In genomic region chr2:68060652-68061051, GRCh38 we compare ENCODE assay signal across 21 cellular contexts. TPM values are rescaled to one million over a fixed set of nuclear protein-coding genes. Genes with fewer than 3 reads are reported as not detected.
DNase-seq lines count a peak whose midpoint lies in the region; ATAC-seq and TF ChIP-seq lines count a peak whose summit lies in the region.
"Had no signal": no experiment of that assay in that cellular context is flagged by ENCODE, and none has a peak within 500 bp of the region (broad histone marks: within the 10 kb centered on the region; RNA-seq: fewer than 3 reads in every experiment).

No MANE protein-coding gene starts in this region.

- H3K36me3 ChIP-seq in SK-N-SH (replicated peaks in 1 of 2; ENCODE audit: control insufficient read depth in 1 of 2, insufficient read depth in 2 of 2, low read length in 1 of 2) = peaks cover 4 to 6% of the 10 kb centered on the region in 2 experiments
- H3K36me3 ChIP-seq in PC-9 (ENCODE audit: low read depth) = no peaks in the 10 kb centered on the region
- no peaks in the 10 kb centered on the region for H3K36me3 ChIP-seq in smooth muscle cell (ENCODE audit: low read depth)
- H3K36me3 ChIP-seq in tibial nerve = no peaks in the 10 kb centered on the region
- H3K36me3 ChIP-seq: cardiac muscle cell, left lung, sigmoid colon, suprapubic skin had no signal

- POLR2A ChIA-PET in SK-N-SH (lab: Yijun Ruan, JAX) = no interaction called here
- POLR2A ChIA-PET in PC-9 (lab: Charles Lee; ENCODE audit: unreplicated experiment) = no interaction called here

- H3K4me2 ChIP-seq in SK-N-SH = peak overlapping the region; percentile 88
- H3K4me2 ChIP-seq in PC-9 = 0 out of 2 replicates have a peak overlapping the region, but pooled peaks have one; percentile 6
- H3K4me2 ChIP-seq in smooth muscle cell = peak overlapping the region; percentile 96

- BruUV-seq in PC-9 (replicated peaks; lab: Mats Ljungman, UMichigan) = no TSS peak

- H3K4me1 ChIP-seq in SK-N-SH (ENCODE audit: control insufficient read depth in 1 of 2, insufficient read depth in 2 of 2, low read depth in 1 of 2, low read length in 1 of 2) (peaks cover 7 to 11% of the 10 kb centered on the region in 2 experiments; a peak in 3 of 4 replicates), PC-9 (replicated peaks; ENCODE audit: insufficient read depth) (peaks cover 10% of the 10 kb centered on the region), smooth muscle cell (ENCODE audit: low read depth) (peaks cover 24% of the 10 kb centered on the region), tibial nerve (peaks cover 0 to 67% (median 26%) of the 10 kb centered on the region in 4 donors)

- TF ChIP-seq EP300 in SK-N-SH (IDR thresholded peaks at IDR 0.05; ENCODE audit: borderline replicate concordance in 1 of 2, low read depth in 1 of 2, low read length in 1 of 2) (no peak), tibial nerve (IDR thresholded peaks at IDR 0.05) (no peak)

- H3K9ac ChIP-seq in SK-N-SH = peak overlapping the region; percentile 98; the same call in 1 of the 2 replicates
- H3K9ac ChIP-seq in smooth muscle cell (ENCODE audit: low read depth) = no peak overlapping the region

- H3K4me3 ChIP-seq in SK-N-SH (ENCODE audit: low read depth in 2 of 2, low read length in 1 of 2) (peak overlapping the region; percentile 84 to 96; a peak in 2 of 4 replicates), PC-9 (no peak overlapping the region), fibroblast of mammary gland (ENCODE audit: control insufficient read depth, low read depth, low read length) (no peak overlapping the region), smooth muscle cell (peak overlapping the region; percentile 83), tibial nerve (no peak overlapping the region)
- H3K4me3 ChIP-seq: cardiac muscle cell, left lung, sigmoid colon had no signal

- DNase-seq in SK-N-SH (no peak), PC-9 (no peak), fibroblast of mammary gland (ENCODE audit: low read depth) (peak; percentile 36), smooth muscle cell (lab: John Stamatoyannopoulos, UW; ENCODE audit: unreplicated experiment) (no peak), G401 (ENCODE audit: low spot score) (no peak), tibial nerve (ENCODE audit: low spot score in 2 of 2) (no peak)
- DNase-seq: activated B cell treated with CpG ODN at 0.5 μM for 24 hours; activated CD4-positive, alpha-beta memory T cell treated with anti-CD3 and anti-CD28 coated beads, Interleukin-2, amount 10 ng/mL, durations not matched to agents 7 days and 5 days; AML-193; amygdala; Calu3; left lung; NCI-H1417; NCI-H446; NK-92 treated with Interleukin-12 subunit alpha and Interleukin-12 subunit beta, amount 100 ng/mL, for 24 hours; sigmoid colon had no signal

- H3F3A ChIP-seq in SK-N-SH (replicated peaks; ENCODE audit: insufficient read depth) = peaks cover 11% of the 10 kb centered on the region
- H3F3A ChIP-seq in PC-9 (ENCODE audit: insufficient read depth, low read depth) = no peaks in the 10 kb centered on the region
- no peaks in the 10 kb centered on the region for H3F3A ChIP-seq in smooth muscle cell (ENCODE audit: low read depth)

- in situ Hi-C loops in G401 (cut with HindIII; ENCODE audit: low sequenced_read_pairs) = no loop called here

- no peak for TF ChIP-seq CTCF in SK-N-SH (IDR thresholded peaks at IDR 0.05)
- no peak for TF ChIP-seq CTCF in PC-9 (conservative IDR thresholded peaks at IDR 0.05)
- no peak for TF ChIP-seq CTCF in fibroblast of mammary gland (conservative IDR thresholded peaks at IDR 0.05; ENCODE audit: control insufficient read depth, insufficient read depth, low read depth, low read length)
- no peak for TF ChIP-seq CTCF in smooth muscle cell (IDR thresholded peaks at IDR 0.05; ENCODE audit: borderline replicate concordance, insufficient read depth, poor library complexity, severe bottlenecking)
- TF ChIP-seq CTCF in tibial nerve (IDR thresholded peaks at IDR 0.05) = no peak

- intact Hi-C loops in PC-9 (cut with micrococcal nuclease; ENCODE audit: unreplicated experiment) = loop anchor here (5.0 to 10.0 kb wide), 2 partner anchors 194 to 382 kb away; partner anchors contain the start of gene PPP3R1

- H3K79me2 ChIP-seq in SK-N-SH (ENCODE audit: insufficient read depth) = peaks cover 71% of the 10 kb centered on the region
- H3K79me2 ChIP-seq in PC-9 (ENCODE audit: low read depth) = peaks cover 66% of the 10 kb centered on the region
- peaks cover 70% of the 10 kb centered on the region for H3K79me2 ChIP-seq in smooth muscle cell (ENCODE audit: low read depth)

- peak overlapping the region; percentile 97 to 98 for H3K27ac ChIP-seq in SK-N-SH (ENCODE audit: low read depth in 2 of 2, low read length in 1 of 2)
- no peak overlapping the region for H3K27ac ChIP-seq in PC-9
- peak overlapping the region; percentile 1 for H3K27ac ChIP-seq in smooth muscle cell (ENCODE audit: low read depth)
- no peak overlapping the region for H3K27ac ChIP-seq in tibial nerve
- H3K27ac ChIP-seq: 22Rv1, cardiac muscle cell, left lung, sigmoid colon, suprapubic skin had no signal

- WGBS in SK-N-SH (ENCODE audit: low lambda C conversion rate) = 70% methylated on average over 5 of the region's 5 CpGs
- over 99% methylated on average over 5 of the region's 5 CpGs for whole genome bisulfite sequencing in smooth muscle cell (ENCODE audit: low lambda C conversion rate)
- WGBS in tibial nerve, 2 donors = 80% methylated on average over 5 of the region's 5 CpGs

- CTCF ChIA-PET in SK-N-SH (lab: Yijun Ruan, JAX) = interaction anchor here (1.0 to 1.8 kb wide), 2 partner anchors 30 to 62 kb away, joined by 3 to 4 read pairs; no protein-coding TSS in a partner anchor
- CTCF ChIA-PET in PC-9 (lab: Charles Lee) = no interaction called here

- H2AFZ ChIP-seq in SK-N-SH (ENCODE audit: low read depth) (no peak overlapping the region), PC-9 (no peak overlapping the region), smooth muscle cell (ENCODE audit: low read depth) (no peak overlapping the region)

- H3K27me3 ChIP-seq in SK-N-SH (ENCODE audit: insufficient read depth) (no peaks in the 10 kb centered on the region), PC-9 (ENCODE audit: insufficient read depth, low read depth) (no peaks in the 10 kb centered on the region), smooth muscle cell (ENCODE audit: low read depth) (no peaks in the 10 kb centered on the region), tibial nerve (no peaks in the 10 kb centered on the region)
- H3K27me3 ChIP-seq: cardiac muscle cell, left lung, sigmoid colon, suprapubic skin had no signal

- H4K20me1 ChIP-seq in SK-N-SH (ENCODE audit: insufficient read depth) (no peaks in the 10 kb centered on the region), PC-9 (ENCODE audit: insufficient read depth) (peaks cover 17% of the 10 kb centered on the region), smooth muscle cell (ENCODE audit: low read depth) (peaks cover 50% of the 10 kb centered on the region)

- TF ChIP-seq RAD21 in SK-N-SH (IDR thresholded peaks at IDR 0.05; ENCODE audit: low read length) = no peak

- H3K9me3 ChIP-seq in SK-N-SH = no peaks in the 10 kb centered on the region
- no peaks in the 10 kb centered on the region for H3K9me3 ChIP-seq in PC-9 (ENCODE audit: insufficient read depth, low read depth)
- H3K9me3 ChIP-seq in smooth muscle cell (replicated peaks; ENCODE audit: low read depth) = no peaks in the 10 kb centered on the region
- H3K9me3 ChIP-seq in tibial nerve = no peaks in the 10 kb centered on the region
- H3K9me3 ChIP-seq: left lung, sigmoid colon, suprapubic skin had no signal

- TF ChIP-seq POLR2A in tibial nerve (IDR thresholded peaks at IDR 0.05) = no peak

- H3K9me2 ChIP-seq in SK-N-SH (no peaks in the 10 kb centered on the region), PC-9 (ENCODE audit: insufficient read depth) (no peaks in the 10 kb centered on the region)

- ATAC-seq in SK-N-SH treated with all-trans-retinoic acid at 6 μM for 48 hours = no peak
- ATAC-seq in GM18519 (IDR thresholded peaks at IDR 0.05; ENCODE audit: low FRiP score, unreplicated experiment) = no peak
- ATAC-seq: left lung had no signal

TF ChIP-seq in SK-N-SH, 30 proteins besides CTCF, POLR2A, EP300 and RAD21 (continues in another document):
- TF ChIP-seq GATA2 (CRISPR knock-in tag; IDR thresholded peaks at IDR 0.05) (no peak), EZH2phosphoT487 (IDR thresholded peaks at IDR 0.05; ENCODE audit: borderline replicate concordance, low read depth) (no peak), NRF1 (IDR thresholded peaks at IDR 0.05; ENCODE audit: low read depth, low read length) (no peak), TAF1 (IDR thresholded peaks at IDR 0.05; ENCODE audit: borderline replicate concordance, low read depth, low read length) (no peak), FOXM1 (IDR thresholded peaks at IDR 0.05; ENCODE audit: low read depth) (no peak), JUND (IDR thresholded peaks at IDR 0.05) (no peak), NFIC (IDR thresholded peaks at IDR 0.05; ENCODE audit: borderline replicate concordance) (no peak), MXI1 (IDR thresholded peaks at IDR 0.05; ENCODE audit: low read depth, low read length) (no peak)
- TF ChIP-seq, protein P1, sequence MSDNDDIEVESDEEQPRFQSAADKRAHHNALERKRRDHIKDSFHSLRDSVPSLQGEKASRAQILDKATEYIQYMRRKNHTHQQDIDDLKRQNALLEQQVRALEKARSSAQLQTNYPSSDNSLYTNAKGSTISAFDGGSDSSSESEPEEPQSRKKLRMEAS (IDR thresholded peaks at IDR 0.05; ENCODE audit: low read depth) = no peak

TF ChIP-seq in SK-N-SH treated with all-trans-retinoic acid at 6 μM for 48 hours, 23 proteins besides CTCF, POLR2A, EP300 and RAD21 (continues in another document):
- TF ChIP-seq ISL1 (CRISPR knock-in tag; IDR thresholded peaks at IDR 0.05) = no peak
- TF ChIP-seq ZFP3 (CRISPR knock-in tag; IDR thresholded peaks at IDR 0.05) = no peak
- TF ChIP-seq RARB (CRISPR knock-in tag; IDR thresholded peaks at IDR 0.05) = no peak
- no peak for TF ChIP-seq ESRRG (CRISPR knock-in tag; IDR thresholded peaks at IDR 0.05)
- TF ChIP-seq TOX (CRISPR knock-in tag; IDR thresholded peaks at IDR 0.05; ENCODE audit: borderline replicate concordance) = no peak
- TF ChIP-seq, protein P2, sequence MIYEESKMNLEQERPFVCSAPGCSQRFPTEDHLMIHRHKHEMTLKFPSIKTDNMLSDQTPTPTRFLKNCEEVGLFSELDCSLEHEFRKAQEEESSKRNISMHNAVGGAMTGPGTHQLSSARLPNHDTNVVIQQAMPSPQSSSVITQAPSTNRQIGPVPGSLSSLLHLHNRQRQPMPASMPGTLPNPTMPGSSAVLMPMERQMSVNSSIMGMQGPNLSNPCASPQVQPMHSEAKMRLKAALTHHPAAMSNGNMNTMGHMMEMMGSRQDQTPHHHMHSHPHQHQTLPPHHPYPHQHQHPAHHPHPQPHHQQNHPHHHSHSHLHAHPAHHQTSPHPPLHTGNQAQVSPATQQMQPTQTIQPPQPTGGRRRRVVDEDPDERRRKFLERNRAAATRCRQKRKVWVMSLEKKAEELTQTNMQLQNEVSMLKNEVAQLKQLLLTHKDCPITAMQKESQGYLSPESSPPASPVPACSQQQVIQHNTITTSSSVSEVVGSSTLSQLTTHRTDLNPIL (CRISPR knock-in tag; IDR thresholded peaks at IDR 0.05; ENCODE audit: low read depth) = no peak

RNA-seq across cellular contexts. Expression of gene C1D, which starts 2.2 kb away (rescaled TPM):
- 45.9 and 60.0 TPM in 2 replicates for polyA plus RNA-seq in SK-N-SH (2012; rRNA removed)
- polyA plus RNA-seq in SK-N-SH (2012; cell fraction: cytosol; rRNA removed) = 76.5 and 140 TPM in 2 replicates
- polyA plus RNA-seq in SK-N-SH (2012; cell fraction: nucleus; rRNA removed) = 10.4 and 23.9 TPM in 2 replicates
- 22.3 and 24.8 TPM in 2 replicates for total RNA-seq in PC-9 (2021)
- total RNA-seq in smooth muscle cell = 53.8 and 70.3 TPM in 2 replicates
- polyA plus RNA-seq in smooth muscle cell = 25.8 and 27.5 TPM in 2 replicates
- 42.0 and 73.1 TPM in 2 replicates for total RNA-seq in G401 (2014; rRNA removed; shearing (Covaris generic))
- 10 to 100 TPM; 13.5 to 25.3 (median 22.6) TPM for total RNA-seq in tibial nerve

Comparison
In these comparisons a context has a peak if more than half of its experiments do, and no peak if none do; other contexts are left out.
1. H3K27ac ChIP-seq: peak in SK-N-SH (2 of 2) and smooth muscle cell (single experiment); none in PC-9 (single experiment) and tibial nerve (0 of 4).
2. H3K4me2 ChIP-seq: peak in every context shown above with its lines; median percentile 96 in smooth muscle cell; 88 in SK-N-SH; 6 in PC-9.
3. H3K4me3 ChIP-seq: peak in SK-N-SH (2 of 2) and smooth muscle cell (single experiment); none in PC-9 (single experiment), fibroblast of mammary gland (single experiment) and tibial nerve (0 of 4).